ENCODE assay signal across 26 cellular contexts in genomic region chr4:101292901-101293300, GRCh38. TPM values are rescaled to one million over a fixed set of nuclear protein-coding genes. Genes with fewer than 3 reads are reported as not detected.
DNase-seq lines count a peak whose midpoint lies in the region; ATAC-seq and TF ChIP-seq lines count a peak whose summit lies in the region.
"Had no signal": no experiment of that assay in that cellular context is flagged by ENCODE, and none has a peak within 500 bp of the region (broad histone marks: within the 10 kb centered on the region; RNA-seq: fewer than 3 reads in every experiment).

No MANE protein-coding gene starts in this region.

- 76% methylated on average over 2 of the region's 2 CpGs for WGBS in right cardiac atrium

- peaks cover 3% of the 10 kb centered on the region for H3K4me1 ChIP-seq in right cardiac atrium (ENCODE audit: control insufficient read depth, insufficient read depth, low read length)
- H3K4me1 ChIP-seq in CD8-positive, alpha-beta T cell (ENCODE audit: insufficient read depth, low read length): no peaks in the 10 kb centered on the region

- no peaks in the 10 kb centered on the region for H3K9me3 ChIP-seq in right cardiac atrium (ENCODE audit: control insufficient read depth, low read length)
- H3K9me3 ChIP-seq in CD8-positive, alpha-beta T cell (ENCODE audit: low read length): no peaks in the 10 kb centered on the region
- H3K9me3 ChIP-seq: ascending aorta, SK-N-SH, thyroid gland, vagina had no signal

- DNase-seq in right cardiac atrium (no peak), Right ventricle myocardium inferior (ENCODE audit: missing footprints) (no peak), cardiac fibroblast (ENCODE audit: low read depth in 2 of 2) (peak; percentile 35 to 68), memory B cell (ENCODE audit: low spot score in 2 of 2) (no peak), retina (no peak), epidermal melanocyte (ENCODE audit: insufficient read length, low spot score) (no peak)
- DNase-seq in CD8-positive, alpha-beta T cell: no peak
- DNase-seq: 8988T; activated CD4-positive, alpha-beta memory T cell treated with anti-CD3 and anti-CD28 coated beads, Interleukin-2, amount 10 ng/mL, durations not matched to agents 7 days and 5 days; activated CD4-positive, alpha-beta T cell treated with anti-CD3 and anti-CD28 coated beads for 1 hour; DMS153; foreskin keratinocyte; H9; mammary epithelial cell; MM.1S; NCI-H1417; NCI-H446 treated with DMSO at 0.1 percent for 48 hours; T-helper 17 cell had no signal

- peak; percentile 40 to 62 for ATAC-seq in right cardiac atrium
- ATAC-seq in Right ventricle myocardium inferior: no peak
- no peak for ATAC-seq in memory B cell (ENCODE audit: low read depth)
- no peak for ATAC-seq in CD8-positive, alpha-beta T cell
- ATAC-seq in HG02571 (IDR thresholded peaks at IDR 0.05; ENCODE audit: unreplicated experiment): no peak
- ATAC-seq: activated naive CD4-positive, alpha-beta T cell treated with anti-CD3 and anti-CD28 coated beads, Interleukin-2, amount 50 U/mL, for 72 hours; foreskin keratinocyte; K562; T-helper 17 cell had no signal

- H3K4me1 Mint-ChIP-seq in memory B cell: peaks cover 50% of the 10 kb centered on the region
- peaks cover 38% of the 10 kb centered on the region for H3K4me1 Mint-ChIP-seq in CD8-positive, alpha-beta T cell (ENCODE audit: low read depth)

- TF ChIP-seq CTCF in cardiac fibroblast (IDR thresholded peaks at IDR 0.05; ENCODE audit: low read depth, low read length): no peak
- no peak for TF ChIP-seq CTCF in CD8-positive, alpha-beta T cell (IDR thresholded peaks at IDR 0.05)

- POLR2A ChIA-PET in CD8-positive, alpha-beta T cell (lab: Charles Lee): no interaction called here

- no peak overlapping the region for H3K27ac ChIP-seq in right cardiac atrium (ENCODE audit: low read length)
- H3K27ac ChIP-seq in CD8-positive, alpha-beta T cell (ENCODE audit: low read depth, low read length): no peak overlapping the region
- H3K27ac ChIP-seq: foreskin keratinocyte, thyroid gland, vagina had no signal

- H3K4me3 ChIP-seq in right cardiac atrium (ENCODE audit: low read length): no peak overlapping the region
- H3K4me3 ChIP-seq in cardiac fibroblast (replicated peaks in 1 of 2; ENCODE audit: low read depth in 2 of 2, low read length in 2 of 2): no peak overlapping the region
- no peak overlapping the region for H3K4me3 ChIP-seq in CD8-positive, alpha-beta T cell (ENCODE audit: low read depth, low read length)
- H3K4me3 ChIP-seq: ascending aorta, K562, thyroid gland, vagina had no signal

- no peaks in the 10 kb centered on the region for H3K36me3 ChIP-seq in CD8-positive, alpha-beta T cell (ENCODE audit: insufficient read depth, low read length)
- H3K36me3 ChIP-seq: ascending aorta, thyroid gland, vagina had no signal

- H3K9me3 Mint-ChIP-seq in memory B cell: no peaks in the 10 kb centered on the region
- H3K9me3 Mint-ChIP-seq in CD8-positive, alpha-beta T cell: no peaks in the 10 kb centered on the region
- H3K9me3 Mint-ChIP-seq: activated CD4-positive, alpha-beta memory T cell treated with anti-CD3 and anti-CD28 coated beads, Interleukin-2, amount 10 ng/mL, durations not matched to agents 7 days and 5 days; H9; stimulated activated naive CD8-positive, alpha-beta T cell treated with anti-CD3 and anti-CD28 coated beads, Interleukin-15, Interleukin-2, amounts not matched to agents 100 ng/mL and 50 ng/mL, for 24 hours had no signal

- H3K27me3 Mint-ChIP-seq in memory B cell: no peaks in the 10 kb centered on the region
- H3K27me3 Mint-ChIP-seq in CD8-positive, alpha-beta T cell (ENCODE audit: low read depth): no peaks in the 10 kb centered on the region
- H3K27me3 Mint-ChIP-seq: activated CD4-positive, alpha-beta memory T cell treated with anti-CD3 and anti-CD28 coated beads, Interleukin-2, amount 10 ng/mL, durations not matched to agents 7 days and 5 days; stimulated activated naive CD8-positive, alpha-beta T cell treated with anti-CD3 and anti-CD28 coated beads, Interleukin-15, Interleukin-2, amounts not matched to agents 100 ng/mL and 50 ng/mL, for 24 hours; T-helper 17 cell had no signal

- peaks cover 7% of the 10 kb centered on the region for H3K36me3 Mint-ChIP-seq in memory B cell
- H3K36me3 Mint-ChIP-seq in CD8-positive, alpha-beta T cell: no peaks in the 10 kb centered on the region

- H3K27me3 ChIP-seq in right cardiac atrium (ENCODE audit: control insufficient read depth, insufficient read depth): no peaks in the 10 kb centered on the region
- H3K27me3 ChIP-seq in CD8-positive, alpha-beta T cell (ENCODE audit: insufficient read depth, low read length): no peaks in the 10 kb centered on the region
- H3K27me3 ChIP-seq: ascending aorta, foreskin keratinocyte, thyroid gland, vagina had no signal

- CTCF ChIA-PET in CD8-positive, alpha-beta T cell (lab: Charles Lee): no interaction called here

- peak overlapping the region; percentile 11 for H3K27ac Mint-ChIP-seq in memory B cell
- H3K27ac Mint-ChIP-seq in CD8-positive, alpha-beta T cell: no peak overlapping the region
- H3K27ac Mint-ChIP-seq: activated CD4-positive, alpha-beta memory T cell treated with anti-CD3 and anti-CD28 coated beads, Interleukin-2, amount 10 ng/mL, durations not matched to agents 7 days and 5 days; activated naive CD4-positive, alpha-beta T cell treated with anti-CD3 and anti-CD28 coated beads, Interleukin-2, amount 50 U/mL, for 72 hours; H9; stimulated activated naive CD8-positive, alpha-beta T cell treated with anti-CD3 and anti-CD28 coated beads, Interleukin-15, Interleukin-2, amounts not matched to agents 100 ng/mL and 50 ng/mL, for 24 hours had no signal

- H3K4me3 Mint-ChIP-seq in memory B cell: no peak overlapping the region
- H3K4me3 Mint-ChIP-seq in CD8-positive, alpha-beta T cell: no peak overlapping the region
- H3K4me3 Mint-ChIP-seq: activated CD4-positive, alpha-beta memory T cell treated with anti-CD3 and anti-CD28 coated beads, Interleukin-2, amount 10 ng/mL, durations not matched to agents 7 days and 5 days; H9; stimulated activated naive CD8-positive, alpha-beta T cell treated with anti-CD3 and anti-CD28 coated beads, Interleukin-15, Interleukin-2, amounts not matched to agents 100 ng/mL and 50 ng/mL, for 24 hours; T-helper 17 cell had no signal

- intact Hi-C loops in right cardiac atrium (cut with DNase I): no loop called here
- intact Hi-C loops in Right ventricle myocardium inferior (cut with DNase I): no loop called here
- intact Hi-C loops in CD8-positive, alpha-beta T cell (cut with DNase I, micrococcal nuclease): no loop called here

RNA-seq across cellular contexts. Expression of gene PPP3CA, which starts 54.4 kb away (rescaled TPM):
- total RNA-seq in right cardiac atrium (10 to 100 TPM; 16.9 to 27.2 (median 20.1) TPM), Right ventricle myocardium inferior (23.3 TPM)
- polyA plus RNA-seq in right cardiac atrium: 8.3 TPM
- total RNA-seq in CD8-positive, alpha-beta T cell: 10 to 100 TPM; 11.8 to 15.9 TPM

Comparison
In these comparisons a context has a peak if more than half of its experiments do, and no peak if none do; other contexts are left out.
1. ATAC-seq: peak in right cardiac atrium (2 of 2); none in Right ventricle myocardium inferior (single experiment), memory B cell (single experiment), CD8-positive, alpha-beta T cell (single experiment) and HG02571 (single experiment).
2. DNase-seq: peak in cardiac fibroblast (2 of 2); none in right cardiac atrium (0 of 3), Right ventricle myocardium inferior (single experiment), memory B cell (0 of 2), CD8-positive, alpha-beta T cell (0 of 7), retina (single experiment) and epidermal melanocyte (single experiment).